ENCODE assay signal across 39 cellular contexts in genomic region chr11:18974192-18974591, GRCh38. TPM values are rescaled to one million over a fixed set of nuclear protein-coding genes. Genes with fewer than 3 reads are reported as not detected.
"Had no signal": no experiment of that assay in that cellular context is flagged by ENCODE, and none has a peak within 500 bp of the region (broad histone marks: within the 10 kb centered on the region; RNA-seq: fewer than 3 reads in every experiment).

No MANE protein-coding gene starts in this region.

- H2AFZ ChIP-seq: PC-9 had no signal

- H3K4me3 Mint-ChIP-seq: activated CD4-positive, alpha-beta T cell treated with anti-CD3 and anti-CD28 coated beads, Interleukin-2, amount 10 ng/mL, durations not matched to agents 24 days and 14 days; activated CD8-positive, alpha-beta T cell treated with anti-CD3 and anti-CD28 coated beads for 36 hours; activated naive CD8-positive, alpha-beta T cell treated with anti-CD3 and anti-CD28 coated beads for 36 hours; activated T-cell treated with anti-CD3 and anti-CD28 coated beads, Interleukin-2, amount 50 U/mL, for 72 hours; activated T-helper 17 cell treated with anti-CD3 and anti-CD28 coated beads, Interleukin-2, amount 50 U/mL, for 72 hours had no signal

- H3K36me3 ChIP-seq: brain microvascular endothelial cell had no signal

- H3K4me3 ChIP-seq: PC-9 had no signal

- H3K27ac Mint-ChIP-seq: activated CD4-positive, alpha-beta T cell treated with anti-CD3 and anti-CD28 coated beads, Interleukin-2, amount 10 ng/mL, durations not matched to agents 24 days and 14 days; activated CD8-positive, alpha-beta T cell treated with anti-CD3 and anti-CD28 coated beads for 36 hours; activated naive CD8-positive, alpha-beta T cell treated with anti-CD3 and anti-CD28 coated beads for 36 hours; activated T-cell treated with anti-CD3 and anti-CD28 coated beads, Interleukin-2, amount 50 U/mL, for 72 hours; activated T-helper 17 cell treated with anti-CD3 and anti-CD28 coated beads, Interleukin-2, amount 50 U/mL, for 72 hours had no signal

- DNase-seq: activated CD4-positive, alpha-beta T cell treated with anti-CD3 and anti-CD28 coated beads, Interleukin-2, amount 10 ng/mL, durations not matched to agents 24 days and 14 days; activated CD4-positive, alpha-beta T cell treated with anti-CD3 and anti-CD28 coated beads, Interleukin-2, amount 50 U/mL, for 4 hours; activated CD4-positive, CD25-positive, alpha-beta regulatory T cell; activated CD8-positive, alpha-beta T cell treated with anti-CD3 and anti-CD28 coated beads for 36 hours; activated effector memory CD4-positive, alpha-beta T cell treated with anti-CD3 and anti-CD28 coated beads, Interleukin-2, amount 50 U/mL, for 16 hours; activated naive CD4-positive, alpha-beta T cell; activated naive CD4-positive, alpha-beta T cell treated with anti-CD3 and anti-CD28 coated beads, Interleukin-2, amount 50 U/mL, for 16 hours; activated naive CD8-positive, alpha-beta T cell treated with anti-CD3 and anti-CD28 coated beads for 36 hours; activated T-cell treated with anti-CD3 and anti-CD28 coated beads, Interleukin-2, amount 50 U/mL, for 1 hour; activated T-cell treated with anti-CD3 and anti-CD28 coated beads, Interleukin-2, amount 50 U/mL, for 72 hours; amniotic stem cell; aorta; brain microvascular endothelial cell; central memory CD4-positive, alpha-beta T cell; Kasumi-1; KG1; MM.1S; MV-4-11; NCI-H1092; NCI-H1436 treated with DMSO at 0.1 percent for 48 hours; NCI-H1694 treated with DMSO at 0.1 percent for 48 hours; NCI-H2029; NCI-H510A; NCI-H526; NCI-H748 treated with DMSO at 0.1 percent for 48 hours; NK-92 treated with Interleukin-12 subunit alpha and Interleukin-12 subunit beta, amount 100 ng/mL, for 24 hours; PC-9; SIG-M5; SW 1271; T-helper 1 cell; T-helper 2 cell; T-helper 9 cell had no signal

- H3K27ac ChIP-seq: brain microvascular endothelial cell, PC-9, RWPE1, VCaP had no signal

- H3K9me3 Mint-ChIP-seq: activated CD4-positive, alpha-beta T cell treated with anti-CD3 and anti-CD28 coated beads, Interleukin-2, amount 10 ng/mL, durations not matched to agents 24 days and 14 days; activated CD8-positive, alpha-beta T cell treated with anti-CD3 and anti-CD28 coated beads for 36 hours; activated T-cell treated with anti-CD3 and anti-CD28 coated beads, Interleukin-2, amount 50 U/mL, for 72 hours; activated T-helper 17 cell treated with anti-CD3 and anti-CD28 coated beads, Interleukin-2, amount 50 U/mL, for 72 hours had no signal

- H3K4me1 Mint-ChIP-seq: activated CD4-positive, alpha-beta T cell treated with anti-CD3 and anti-CD28 coated beads, Interleukin-2, amount 10 ng/mL, durations not matched to agents 24 days and 14 days; activated naive CD8-positive, alpha-beta T cell treated with anti-CD3 and anti-CD28 coated beads for 36 hours; activated T-helper 17 cell treated with anti-CD3 and anti-CD28 coated beads, Interleukin-2, amount 50 U/mL, for 72 hours had no signal

- H3K27me3 ChIP-seq: brain microvascular endothelial cell had no signal

- H3K4me2 ChIP-seq: PC-9 had no signal

- ATAC-seq: activated CD8-positive, alpha-beta T cell treated with anti-CD3 and anti-CD28 coated beads for 36 hours; activated T-cell treated with anti-CD3 and anti-CD28 coated beads, Interleukin-2, amount 50 U/mL, for 72 hours; activated T-helper 17 cell treated with anti-CD3 and anti-CD28 coated beads, Interleukin-2, amount 50 U/mL, for 72 hours; Right ventricle myocardium inferior; SK-N-SH treated with all-trans-retinoic acid at 6 μM for 48 hours had no signal

- H3K36me3 Mint-ChIP-seq: activated naive CD8-positive, alpha-beta T cell treated with anti-CD3 and anti-CD28 coated beads for 36 hours had no signal

RNA-seq across cellular contexts. Expression of gene MRGPRX1, which starts 35.0 kb away (rescaled TPM):
- total RNA-seq: activated CD4-positive, alpha-beta T cell treated with anti-CD3 and anti-CD28 coated beads, Interleukin-2, amount 10 ng/mL, durations not matched to agents 24 days and 14 days; activated CD8-positive, alpha-beta memory T cell treated with anti-CD3 and anti-CD28 coated beads for 36 hours; activated CD8-positive, alpha-beta T cell treated with anti-CD3 and anti-CD28 coated beads for 36 hours; activated naive CD8-positive, alpha-beta T cell treated with anti-CD3 and anti-CD28 coated beads for 36 hours; activated T-cell treated with anti-CD3 and anti-CD28 coated beads, Interleukin-2, amount 50 U/mL, for 72 hours; activated T-helper 17 cell treated with anti-CD3 and anti-CD28 coated beads, Interleukin-2, amount 50 U/mL, for 72 hours; aorta; PC-9; Right ventricle myocardium inferior; SK-MEL-5 had no signal
